In the genomic region with DNA sequence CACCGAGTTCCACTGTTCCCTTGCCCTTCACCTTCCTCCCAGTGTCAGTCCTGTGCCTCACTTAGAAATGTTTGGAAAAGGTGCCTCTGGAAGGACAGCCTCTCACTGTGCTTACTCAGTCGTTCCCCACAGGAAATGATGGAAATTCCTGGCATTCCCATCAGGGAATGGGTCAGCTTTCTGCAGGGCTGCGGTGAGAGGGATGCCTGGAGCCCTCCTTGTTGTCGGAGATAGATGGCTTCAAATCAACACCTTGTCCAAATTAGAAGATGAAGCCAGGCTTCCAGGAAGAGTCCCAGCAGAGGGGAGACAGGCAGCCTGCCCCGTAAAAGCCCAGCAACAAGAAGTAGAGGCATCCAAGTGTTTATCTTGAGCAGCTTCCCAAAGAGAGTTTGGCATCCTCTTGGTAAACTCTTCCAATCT, we compare ENCODE assay signal across 10 cellular contexts. TPM values are rescaled to one million over a fixed set of nuclear protein-coding genes. Genes with fewer than 3 reads are reported as not detected.
DNase-seq lines count a peak whose midpoint lies in the region; TF ChIP-seq lines count a peak whose summit lies in the region.
"Had no signal": no experiment of that assay in that cellular context is flagged by ENCODE, and none has a peak within 500 bp of the region (broad histone marks: within the 10 kb centered on the region; RNA-seq: fewer than 3 reads in every experiment).

No MANE protein-coding gene starts in this region.

- H3K4me1 ChIP-seq in fibroblast of lung (ENCODE audit: control insufficient read depth, extremely low read depth, insufficient read depth, low read length) (peaks cover 22% of the 10 kb centered on the region), mucosa of rectum (ENCODE audit: control insufficient read depth in 2 of 2, insufficient read depth in 2 of 2, low read length in 2 of 2) (no peaks in the 10 kb centered on the region)

- DNase-seq in AG20443 (ENCODE audit: low spot score) (peak; percentile 85), RKO (ENCODE audit: low spot score) (peak; percentile 25), fibroblast of lung (ENCODE audit: low read depth in 2 of 2) (peak; percentile 42 to 96), DMS114 treated with DMSO at 0.1 percent for 48 hours (lab: John Stamatoyannopoulos, UW; ENCODE audit: unreplicated experiment) (no peak), NCI-H1105 (lab: John Stamatoyannopoulos, UW) (no peak), NCI-H1930 (lab: John Stamatoyannopoulos, UW) (no peak)
- no peak for DNase-seq in activated naive CD4-positive, alpha-beta T cell treated with Interleukin-2 at 50 U/mL for 16 hours
- DNase-seq: effector CD4-positive, alpha-beta T cell had no signal

- H3K79me2 ChIP-seq in fibroblast of lung (ENCODE audit: control insufficient read depth, insufficient read depth, low read length) = no peaks in the 10 kb centered on the region

- H4K20me1 ChIP-seq in fibroblast of lung (ENCODE audit: control insufficient read depth, extremely low read depth, insufficient read depth, low read length) = no peaks in the 10 kb centered on the region

- H3K9ac ChIP-seq in fibroblast of lung (ENCODE audit: insufficient read depth, low read length) (no peak overlapping the region), mucosa of rectum (ENCODE audit: low read depth in 1 of 2, low read length in 2 of 2) (no peak overlapping the region)

- H3K36me3 ChIP-seq in fibroblast of lung (ENCODE audit: control insufficient read depth, insufficient read depth, low read length) (no peaks in the 10 kb centered on the region), mucosa of rectum (ENCODE audit: control insufficient read depth in 2 of 2, insufficient read depth in 2 of 2, low read length in 2 of 2) (no peaks in the 10 kb centered on the region)

- peak overlapping the region; percentile 17 for H3K4me2 ChIP-seq in fibroblast of lung (ENCODE audit: extremely low read depth, insufficient read depth, low read length)

- no peaks in the 10 kb centered on the region for H3K9me3 ChIP-seq in fibroblast of lung (ENCODE audit: control insufficient read depth, insufficient read depth, low read depth, low read length)
- H3K9me3 ChIP-seq in mucosa of rectum (ENCODE audit: control insufficient read depth in 2 of 2, low read length in 2 of 2) = no peaks in the 10 kb centered on the region

- H3K4me3 ChIP-seq in fibroblast of lung (replicated peaks in 1 of 4; ENCODE audit: control extremely low read depth in 1 of 4, insufficient read depth in 1 of 4, low read depth in 3 of 4, low read length in 4 of 4) (no peak overlapping the region), mucosa of rectum (ENCODE audit: low read length in 2 of 2) (no peak overlapping the region)

- H3K27me3 ChIP-seq in fibroblast of lung (ENCODE audit: control insufficient read depth, insufficient read depth, low read length) (no peaks in the 10 kb centered on the region), mucosa of rectum (ENCODE audit: control insufficient read depth in 2 of 2, insufficient read depth in 2 of 2, low read length in 2 of 2) (no peaks in the 10 kb centered on the region)

- peak overlapping the region; percentile 20 for H3K27ac ChIP-seq in fibroblast of lung (ENCODE audit: insufficient read depth, low read length)
- peak overlapping the region; percentile 17 to 22 for H3K27ac ChIP-seq in mucosa of rectum (ENCODE audit: low read depth in 2 of 2, low read length in 2 of 2)

- H2AFZ ChIP-seq in fibroblast of lung (ENCODE audit: low read length) = no peak overlapping the region

- TF ChIP-seq CTCF in fibroblast of lung (conservative IDR thresholded peaks at IDR 0.05 in 1 of 2, IDR thresholded peaks at IDR 0.05 in 1 of 2; ENCODE audit: low read depth in 1 of 2, low read length in 2 of 2) = no peak

RNA-seq across cellular contexts. Expression of a gene that starts 25.3 kb away (rescaled TPM):
- total RNA-seq in fibroblast of lung = 24.8 and 60.6 TPM in 2 replicates
- polyA plus RNA-seq in fibroblast of lung = 20.0 and 44.1 TPM in 2 replicates
- polyA plus RNA-seq in fibroblast of lung (2012) = 13.7 and 32.9 TPM in 2 replicates
- 3.8 and 6.3 TPM in 2 replicates for polyA minus RNA-seq in fibroblast of lung (ENCODE audit: low replicate concordance)
- total RNA-seq: activated CD8-positive, alpha-beta memory T cell treated with anti-CD3 and anti-CD28 coated beads for 36 hours had no signal

Comparison
In these comparisons a context has a peak if more than half of its experiments do, and no peak if none do; other contexts are left out.
1. DNase-seq: peak in AG20443 (single experiment), RKO (single experiment) and fibroblast of lung (2 of 2); none in DMS114 treated with DMSO at 0.1 percent for 48 hours (single experiment), NCI-H1105 (single experiment), activated naive CD4-positive, alpha-beta T cell treated with Interleukin-2 at 50 U/mL for 16 hours (single experiment) and NCI-H1930 (0 of 2).